Comparison of ENCODE assay signal across 27 cellular contexts in the genomic region with DNA sequence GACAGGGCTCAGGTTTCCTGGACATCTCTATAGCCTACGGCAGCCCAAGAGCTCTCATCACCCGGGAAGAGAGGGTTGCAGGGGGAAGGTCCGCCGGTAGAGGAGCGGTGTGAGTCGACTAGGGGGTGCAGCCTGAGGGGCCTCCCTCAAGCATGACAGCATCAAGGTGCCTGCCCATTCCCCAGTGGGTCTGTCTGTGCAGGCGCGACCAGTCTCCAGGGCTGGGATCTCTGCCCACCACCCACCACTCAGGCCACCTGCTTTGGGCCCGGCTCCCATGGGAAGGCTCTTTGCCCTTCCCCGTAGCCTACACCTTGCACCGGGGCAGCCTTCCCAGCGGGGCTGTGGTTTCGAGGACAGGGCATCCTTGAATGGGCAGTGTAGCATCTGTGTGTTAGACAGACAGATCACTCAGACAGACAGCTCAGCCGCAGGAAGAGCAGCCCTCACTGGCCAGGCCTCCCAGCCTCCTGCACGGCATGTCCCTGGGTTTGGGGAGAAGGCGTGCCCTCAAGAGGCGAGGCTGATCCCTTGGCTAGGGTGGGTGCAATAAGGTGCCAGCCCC.
"Had no signal": no experiment of that assay in that cellular context is flagged by ENCODE, and none has a peak within 500 bp of the region (broad histone marks: within the 10 kb centered on the region; RNA-seq: fewer than 3 reads in every experiment).

No MANE protein-coding gene starts in this region.

- H3K4me1 Mint-ChIP-seq: activated CD8-positive, alpha-beta memory T cell treated with anti-CD3 and anti-CD28 coated beads, Interleukin-2, amount 10 ng/mL, durations not matched to agents 7 days and 5 days had no signal

- H3K4me1 ChIP-seq: ascending aorta had no signal

- H3K4me3 Mint-ChIP-seq: activated CD4-positive, alpha-beta T cell treated with anti-CD3 and anti-CD28 coated beads, Interleukin-2, amount 10 ng/mL, durations not matched to agents 24 days and 14 days; activated CD8-positive, alpha-beta memory T cell treated with anti-CD3 and anti-CD28 coated beads, Interleukin-2, amount 10 ng/mL, durations not matched to agents 7 days and 5 days; activated naive CD8-positive, alpha-beta T cell treated with anti-CD3 and anti-CD28 coated beads, Interleukin-2, amount 50 U/mL, for 24 hours; activated T-cell treated with anti-CD3 and anti-CD28 coated beads, Interleukin-2, amount 50 U/mL, for 4 hours; T-helper 2 cell treated with Interferon-gamma antibody and Interleukin-4, amounts not matched to agents 5 μg/mL and 100 μg/mL, for 36 hours had no signal

- ATAC-seq: activated CD4-positive, CD25-positive, alpha-beta regulatory T cell treated with anti-CD3 and anti-CD28 coated beads, Interleukin-2, amount 50 U/mL, for 24 hours; activated CD8-positive, alpha-beta memory T cell treated with anti-CD3 and anti-CD28 coated beads, Interleukin-2, amount 10 ng/mL, durations not matched to agents 7 days and 5 days; activated naive CD4-positive, alpha-beta T cell treated with anti-CD3 and anti-CD28 coated beads, Interleukin-2, amount 50 U/mL, for 72 hours; activated naive CD8-positive, alpha-beta T cell treated with anti-CD3 and anti-CD28 coated beads, Interleukin-2, amount 50 U/mL, for 24 hours; activated T-cell treated with anti-CD3 and anti-CD28 coated beads, Interleukin-2, amount 50 U/mL, for 4 hours; Panc1; SK-N-SH treated with all-trans-retinoic acid at 6 μM for 48 hours had no signal

- H3K27ac ChIP-seq: ascending aorta, body of pancreas, SJSA1 had no signal

- H3K27me3 ChIP-seq: ascending aorta, body of pancreas, SJSA1 had no signal

- H3K9me3 ChIP-seq: ascending aorta, body of pancreas, SJSA1 had no signal

- H3K4me3 ChIP-seq: ascending aorta, body of pancreas, SJSA1 had no signal

- H3K27me3 Mint-ChIP-seq: activated CD4-positive, alpha-beta T cell treated with anti-CD3 and anti-CD28 coated beads, Interleukin-2, amount 10 ng/mL, durations not matched to agents 24 days and 14 days; activated CD8-positive, alpha-beta memory T cell treated with anti-CD3 and anti-CD28 coated beads, Interleukin-2, amount 10 ng/mL, durations not matched to agents 7 days and 5 days; activated naive CD8-positive, alpha-beta T cell treated with anti-CD3 and anti-CD28 coated beads, Interleukin-2, amount 50 U/mL, for 24 hours had no signal

- H3K9me3 Mint-ChIP-seq: activated CD4-positive, alpha-beta T cell treated with anti-CD3 and anti-CD28 coated beads, Interleukin-2, amount 10 ng/mL, durations not matched to agents 24 days and 14 days; activated naive CD4-positive, alpha-beta T cell treated with anti-CD3 and anti-CD28 coated beads, Interleukin-2, amount 50 U/mL, for 72 hours; activated naive CD8-positive, alpha-beta T cell treated with anti-CD3 and anti-CD28 coated beads, Interleukin-2, amount 50 U/mL, for 24 hours; activated T-cell treated with anti-CD3 and anti-CD28 coated beads, Interleukin-2, amount 50 U/mL, for 4 hours; T-helper 2 cell treated with Interferon-gamma antibody and Interleukin-4, amounts not matched to agents 5 μg/mL and 100 μg/mL, for 36 hours had no signal

- H3K27ac Mint-ChIP-seq: activated CD8-positive, alpha-beta memory T cell treated with anti-CD3 and anti-CD28 coated beads, Interleukin-2, amount 10 ng/mL, durations not matched to agents 7 days and 5 days; T-helper 2 cell treated with Interferon-gamma antibody and Interleukin-4, amounts not matched to agents 5 μg/mL and 100 μg/mL, for 36 hours had no signal

- DNase-seq: activated CD4-positive, alpha-beta T cell treated with anti-CD3 and anti-CD28 coated beads, Interleukin-2, amount 10 ng/mL, durations not matched to agents 24 days and 14 days; activated CD4-positive, alpha-beta T cell treated with anti-CD3 and anti-CD28 coated beads, Interleukin-2, amount 50 U/mL, for 48 hours; activated CD8-positive, alpha-beta memory T cell treated with anti-CD3 and anti-CD28 coated beads, Interleukin-2, amount 10 ng/mL, durations not matched to agents 7 days and 5 days; activated naive CD8-positive, alpha-beta T cell treated with anti-CD3 and anti-CD28 coated beads, Interleukin-2, amount 50 U/mL, for 24 hours; activated T-cell treated with anti-CD3 and anti-CD28 coated beads, Interleukin-2, amount 50 U/mL, for 4 hours; amniotic stem cell; body of pancreas; Kasumi-1; KBM-7; NCI-H1105 treated with DMSO at 0.1 percent for 48 hours; NCI-H1436 treated with DMSO at 0.1 percent for 48 hours; NCI-H187; NCI-H2081; NCI-H510A treated with DMSO at 0.1 percent for 48 hours; NCI-H69; NK-92 treated with Interleukin-12 subunit alpha and Interleukin-12 subunit beta, amount 100 ng/mL, for 24 hours; OCI-M1; RPMI8226; SHP77; SW 1271 had no signal
